In the genomic region with DNA sequence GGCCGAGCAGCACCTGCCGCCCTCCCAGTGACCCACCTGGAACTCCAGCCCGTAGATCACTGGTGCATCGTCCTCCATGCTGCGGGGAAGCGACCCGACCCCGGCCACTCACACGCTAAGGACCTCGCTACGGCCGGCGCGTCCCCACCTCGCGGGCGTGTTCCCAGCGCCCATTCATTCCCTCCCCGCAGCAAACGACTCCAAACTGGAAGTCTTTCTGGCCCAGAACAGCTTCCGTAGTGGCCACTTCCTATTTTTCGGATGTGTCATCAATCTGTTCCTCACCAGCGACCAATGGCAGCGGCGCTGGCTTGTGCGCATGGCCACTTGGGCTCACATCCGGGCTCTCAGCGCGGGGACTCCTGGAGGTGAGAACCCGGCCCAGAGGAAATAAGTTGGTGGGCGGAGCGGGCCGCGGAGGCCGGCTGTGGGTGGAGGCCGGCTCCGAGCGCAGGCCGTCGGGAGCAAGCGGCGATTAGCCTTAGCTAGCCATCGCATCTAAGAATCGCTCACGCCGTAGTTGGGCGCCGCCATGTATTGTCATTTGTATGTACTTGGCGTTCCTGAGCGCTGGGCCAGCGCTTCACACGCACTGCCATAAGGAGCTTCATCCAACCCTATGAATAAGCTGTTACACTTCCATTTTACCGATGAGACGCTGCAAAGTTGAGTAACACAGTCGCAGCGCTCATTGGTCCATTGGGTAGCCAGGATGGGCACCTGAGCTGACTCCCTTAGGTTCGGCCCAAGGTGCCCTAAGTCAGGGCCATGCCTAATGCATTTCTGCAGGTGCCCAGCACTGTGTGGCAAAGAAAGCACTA, we compare ENCODE assay signal across 8 cellular contexts. TPM values are rescaled to one million over a fixed set of nuclear protein-coding genes. Genes with fewer than 3 reads are reported as not detected.
DNase-seq lines count a peak whose midpoint lies in the region; ATAC-seq and TF ChIP-seq lines count a peak whose summit lies in the region.

A gene (minus strand): TSS at position 207 of the 821 bp plus-strand sequence. CDS start 129 bp downstream, at position 78.

- DNase-seq in Ammon's horn (ENCODE audit: low spot score) (peak; percentile 96), GM19238 (ENCODE audit: insufficient read length, low spot score) (peak; percentile 91), NCI-H524 (lab: John Stamatoyannopoulos, UW) (peak; percentile 94 to 99), choroid plexus epithelial cell (ENCODE audit: low read depth) (peak; percentile 99), kidney glomerular epithelial cell (lab: John Stamatoyannopoulos, UW) (peak; percentile 95)
- DNase-seq in activated CD4-positive, alpha-beta T cell treated with anti-CD3 and anti-CD28 coated beads for 36 hours = peak; percentile 97
- peak; percentile 84 to 89 for DNase-seq in stimulated activated CD4-positive, alpha-beta T cell treated with anti-CD3 and anti-CD28 coated beads, Interleukin-1b, Interleukin-23, amount 100 ng/mL, for 1 hour (ENCODE audit: low read depth in 2 of 2)

- CTCF ChIA-PET in activated CD4-positive, alpha-beta T cell treated with anti-CD3 and anti-CD28 coated beads for 36 hours (lab: Charles Lee) = interaction anchor here (0.5 to 1.0 kb wide), 3 partner anchors 13 to 282 kb away, joined by 3 read pairs; no protein-coding TSS in a partner anchor

- H3K36me3 Mint-ChIP-seq in activated CD4-positive, alpha-beta T cell treated with anti-CD3 and anti-CD28 coated beads for 36 hours (ENCODE audit: low read depth) = peaks cover 20% of the 10 kb centered on the region

- H3K27ac Mint-ChIP-seq in activated CD4-positive, alpha-beta T cell treated with anti-CD3 and anti-CD28 coated beads for 36 hours = peak within 1 kb of the TSS; percentile 96

- intact Hi-C loops in activated CD4-positive, alpha-beta T cell treated with anti-CD3 and anti-CD28 coated beads for 36 hours (cut with DNase I, micrococcal nuclease) = loop anchor here (1.0 to 2.0 kb wide), 7 partner anchors 141 to 765 kb away; a partner anchor contains a TSS

- ATAC-seq in HG03442 (IDR thresholded peaks at IDR 0.05; ENCODE audit: unreplicated experiment) = peak; percentile 77
- peak; percentile 87 for ATAC-seq in activated CD4-positive, alpha-beta T cell treated with anti-CD3 and anti-CD28 coated beads for 36 hours

- peaks cover 46% of the 10 kb centered on the region for H3K4me1 Mint-ChIP-seq in activated CD4-positive, alpha-beta T cell treated with anti-CD3 and anti-CD28 coated beads for 36 hours

- no peaks in the 10 kb centered on the region for H3K9me3 Mint-ChIP-seq in activated CD4-positive, alpha-beta T cell treated with anti-CD3 and anti-CD28 coated beads for 36 hours (ENCODE audit: low read depth)

- H3K27me3 Mint-ChIP-seq in activated CD4-positive, alpha-beta T cell treated with anti-CD3 and anti-CD28 coated beads for 36 hours = no peaks in the 10 kb centered on the region

- POLR2A ChIA-PET in activated CD4-positive, alpha-beta T cell treated with anti-CD3 and anti-CD28 coated beads for 36 hours (lab: Charles Lee) = interaction anchor here (0.7 to 1.0 kb wide), 2 partner anchors 170 to 180 kb away, joined by 3 to 5 read pairs; a partner anchor contains a TSS

- TF ChIP-seq CTCF in choroid plexus epithelial cell (conservative IDR thresholded peaks at IDR 0.05; ENCODE audit: low read depth, low read length) = peak; percentile 13

- H3K4me3 ChIP-seq in choroid plexus epithelial cell (ENCODE audit: low read depth, low read length) = peak within 1 kb of the TSS; percentile 99

- H3K4me3 Mint-ChIP-seq in activated CD4-positive, alpha-beta T cell treated with anti-CD3 and anti-CD28 coated beads for 36 hours = peak within 1 kb of the TSS; percentile 98

RNA-seq across cellular contexts. Expression of the gene that starts here (rescaled TPM):
- 10 to 100 TPM; 38.6 to 58.2 TPM for total RNA-seq in activated CD4-positive, alpha-beta T cell treated with anti-CD3 and anti-CD28 coated beads for 36 hours

Comparison
In these comparisons a context has a peak if more than half of its experiments do, and no peak if none do; other contexts are left out.
1. Peak in every context shown above with its lines: DNase-seq, ATAC-seq and H3K4me3 ChIP-seq.